Comparison of ENCODE assay signal across 1 cellular context in genomic region chr2:28583899-28584553, GRCh38.
TF ChIP-seq lines count a peak whose summit lies in the region.

No MANE protein-coding gene starts in this region.

TF ChIP-seq in GM23338, 12 proteins besides CTCF, POLR2A, EP300 and RAD21 (continued from another document):
- TF ChIP-seq ZNF462 (CRISPR knock-in tag; IDR thresholded peaks at IDR 0.05): no peak
- no peak for TF ChIP-seq ZNF114 (CRISPR knock-in tag; IDR thresholded peaks at IDR 0.05)
- no peak for TF ChIP-seq EZH2 (IDR thresholded peaks at IDR 0.05; ENCODE audit: low read depth, unreplicated experiment)
- no peak for TF ChIP-seq JUNB (IDR thresholded peaks at IDR 0.05; ENCODE audit: unreplicated experiment)
- no peak for TF ChIP-seq NANOG (IDR thresholded peaks at IDR 0.05; ENCODE audit: borderline replicate concordance)
- TF ChIP-seq POLR2AphosphoS5 (IDR thresholded peaks at IDR 0.05; ENCODE audit: low read depth): no peak
